ENCODE assay signal across 19 cellular contexts in the genomic region with DNA sequence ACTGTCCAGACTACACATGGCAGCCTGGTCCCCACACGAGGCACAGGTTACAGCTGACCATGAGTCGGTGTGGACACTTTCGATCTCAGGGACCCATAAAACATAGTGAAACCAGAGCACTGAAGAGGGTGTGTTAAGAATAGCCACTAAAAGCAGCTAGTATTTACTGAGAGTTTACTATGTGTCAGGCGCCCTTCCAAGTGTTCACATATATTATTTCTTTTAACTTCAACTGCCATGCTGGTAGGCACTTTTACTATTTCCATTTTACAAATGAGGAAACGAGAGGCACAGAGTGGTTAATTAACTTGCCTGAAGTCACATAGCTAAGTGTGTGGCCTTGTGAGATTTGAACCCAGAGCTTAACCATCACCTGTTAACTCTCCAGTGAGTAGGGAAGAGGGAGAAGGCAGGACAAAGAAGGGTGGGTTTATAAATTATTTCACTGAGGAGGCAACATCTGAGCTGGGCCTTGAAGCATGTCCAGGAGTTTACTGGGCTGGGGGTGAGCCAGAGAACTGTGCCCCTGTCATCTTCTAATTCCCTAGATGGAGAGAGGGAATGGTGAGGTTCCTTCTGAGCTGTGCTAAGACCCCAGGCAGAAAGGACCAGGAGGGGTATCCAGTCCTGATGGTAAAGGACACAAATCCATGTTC. TPM values are rescaled to one million over a fixed set of nuclear protein-coding genes. Genes with fewer than 3 reads are reported as not detected.
"Had no signal": no experiment of that assay in that cellular context is flagged by ENCODE, and none has a peak within 500 bp of the region (broad histone marks: within the 10 kb centered on the region; RNA-seq: fewer than 3 reads in every experiment).

No MANE protein-coding gene starts in this region.

- H3K4me1 Mint-ChIP-seq: activated naive CD8-positive, alpha-beta T cell treated with anti-CD3 and anti-CD28 coated beads for 36 hours; immature natural killer cell had no signal

- H3K27me3 ChIP-seq: foreskin keratinocyte had no signal

- H3K9me3 Mint-ChIP-seq: activated naive CD8-positive, alpha-beta T cell treated with anti-CD3 and anti-CD28 coated beads for 36 hours; activated T-helper 1 cell treated with anti-CD3 and anti-CD28 coated beads, Interleukin-12 subunit alpha, Interleukin-12 subunit beta, Interleukin-2, Interleukin-4 antibody, amounts not matched to agents 30 ng/mL and 10 ng/mL and 1 ng/mL, durations not matched to agents 14 hours and 24 hours and 36 hours; dendritic cell treated with granulocyte-macrophage colony-stimulating factor and Interleukin-4, amounts not matched to agents 40 ng/mL and 50 ng/mL, for 4 days; immature natural killer cell; naive thymus-derived CD8-positive, alpha-beta T cell; stimulated activated effector memory CD8-positive, alpha-beta T cell treated with anti-CD3 and anti-CD28 coated beads, Interleukin-12 subunit alpha, Interleukin-12 subunit beta, amount 100 ng/mL, for 72 hours had no signal

- ATAC-seq: left colon; naive thymus-derived CD8-positive, alpha-beta T cell; sciatic nerve; stimulated activated effector memory CD8-positive, alpha-beta T cell treated with anti-CD3 and anti-CD28 coated beads, Interleukin-12 subunit alpha, Interleukin-12 subunit beta, amount 100 ng/mL, for 72 hours had no signal

- H3K36me3 Mint-ChIP-seq: activated naive CD8-positive, alpha-beta T cell treated with anti-CD3 and anti-CD28 coated beads for 36 hours; immature natural killer cell; naive thymus-derived CD8-positive, alpha-beta T cell; stimulated activated effector memory CD8-positive, alpha-beta T cell treated with anti-CD3 and anti-CD28 coated beads, Interleukin-12 subunit alpha, Interleukin-12 subunit beta, amount 100 ng/mL, for 72 hours had no signal

- H3K4me3 Mint-ChIP-seq: activated naive CD8-positive, alpha-beta T cell treated with anti-CD3 and anti-CD28 coated beads for 36 hours; activated T-helper 1 cell treated with anti-CD3 and anti-CD28 coated beads, Interleukin-12 subunit alpha, Interleukin-12 subunit beta, Interleukin-2, Interleukin-4 antibody, amounts not matched to agents 30 ng/mL and 10 ng/mL and 1 ng/mL, durations not matched to agents 14 hours and 24 hours and 36 hours; dendritic cell treated with granulocyte-macrophage colony-stimulating factor and Interleukin-4, amounts not matched to agents 40 ng/mL and 50 ng/mL, for 4 days; immature natural killer cell; naive thymus-derived CD8-positive, alpha-beta T cell; stimulated activated effector memory CD8-positive, alpha-beta T cell treated with anti-CD3 and anti-CD28 coated beads, Interleukin-12 subunit alpha, Interleukin-12 subunit beta, amount 100 ng/mL, for 72 hours had no signal

- H3K36me3 ChIP-seq: prostate gland, thoracic aorta had no signal

- H3K27ac ChIP-seq: foreskin keratinocyte, thoracic aorta had no signal

- H3K4me3 ChIP-seq: lung, prostate gland, thoracic aorta had no signal

- DNase-seq: activated CD4-positive, alpha-beta T cell treated with anti-CD3 and anti-CD28 coated beads, Interleukin-2, amount 50 U/mL, for 1 hour; activated CD4-positive, CD25-positive, alpha-beta regulatory T cell; activated naive CD8-positive, alpha-beta T cell treated with anti-CD3 and anti-CD28 coated beads for 36 hours; effector memory CD4-positive, alpha-beta T cell; immature natural killer cell; left colon; naive thymus-derived CD8-positive, alpha-beta T cell; occipital lobe; SW 1271 had no signal

- H3K27ac Mint-ChIP-seq: activated naive CD8-positive, alpha-beta T cell treated with anti-CD3 and anti-CD28 coated beads for 36 hours; activated T-helper 1 cell treated with anti-CD3 and anti-CD28 coated beads, Interleukin-12 subunit alpha, Interleukin-12 subunit beta, Interleukin-2, Interleukin-4 antibody, amounts not matched to agents 30 ng/mL and 10 ng/mL and 1 ng/mL, durations not matched to agents 14 hours and 24 hours and 36 hours; dendritic cell treated with granulocyte-macrophage colony-stimulating factor and Interleukin-4, amounts not matched to agents 40 ng/mL and 50 ng/mL, for 4 days; immature natural killer cell; naive thymus-derived CD8-positive, alpha-beta T cell; stimulated activated effector memory CD8-positive, alpha-beta T cell treated with anti-CD3 and anti-CD28 coated beads, Interleukin-12 subunit alpha, Interleukin-12 subunit beta, amount 100 ng/mL, for 72 hours had no signal

- H3K9me3 ChIP-seq: prostate gland, thoracic aorta had no signal

RNA-seq across cellular contexts. Expression of gene ABCA4, which starts 20.7 kb away (rescaled TPM):
- total RNA-seq: activated CD8-positive, alpha-beta memory T cell treated with anti-CD3 and anti-CD28 coated beads for 36 hours; activated naive CD8-positive, alpha-beta T cell treated with anti-CD3 and anti-CD28 coated beads for 36 hours; activated T-helper 1 cell treated with anti-CD3 and anti-CD28 coated beads, Interleukin-12 subunit alpha, Interleukin-12 subunit beta, Interleukin-2, Interleukin-4 antibody, amounts not matched to agents 30 ng/mL and 10 ng/mL and 1 ng/mL, durations not matched to agents 14 hours and 24 hours and 36 hours; foreskin keratinocyte; naive thymus-derived CD8-positive, alpha-beta T cell; T-helper 2 cell treated with Interferon-gamma antibody and Interleukin-4, amounts not matched to agents 100 ng/mL and 5 ng/mL, for 36 hours had no signal
- polyA plus RNA-seq: foreskin keratinocyte; naive thymus-derived CD8-positive, alpha-beta T cell had no signal
